8 cellular contexts compared by ENCODE assay signal in genomic region chr5:10856646-10857332, GRCh38.
DNase-seq lines count a peak whose midpoint lies in the region; ATAC-seq and TF ChIP-seq lines count a peak whose summit lies in the region.

No MANE protein-coding gene starts in this region.

- TF ChIP-seq CTCF in GM13977 (IDR thresholded peaks at IDR 0.05; ENCODE audit: extremely low read depth, insufficient read depth, missing control alignments) = peak; percentile 79

- ATAC-seq in GM21367 (IDR thresholded peaks at IDR 0.05; ENCODE audit: unreplicated experiment) = no peak

- peak; percentile 79 for DNase-seq in A172 (ENCODE audit: low spot score)
- DNase-seq in GM13977 (ENCODE audit: low spot score) = peak; percentile 28
- peak; percentile 24 for DNase-seq in NOMO-1 treated with dmso at 0.1 percent for 144 hours (lab: John Stamatoyannopoulos, UW; ENCODE audit: unreplicated experiment)
- DNase-seq in astrocyte of the hippocampus (ENCODE audit: low read depth, low spot score) = peak; percentile 96
- peak; percentile 84 for DNase-seq in iPS-NIHi7 (ENCODE audit: extremely low spot score)
- DNase-seq in stimulated activated CD4-positive, alpha-beta T cell treated with anti-CD3 and anti-CD28 coated beads, Interleukin-4, amount 100 ng/mL, for 1 hour = peak; percentile 38
- no peak for DNase-seq in SW 1271 (lab: John Stamatoyannopoulos, UW)

- in situ Hi-C loops in GM13977 (cut with MboI; ENCODE audit: low pct_unique_long_range_greater_than_20kb, low sequenced_read_pairs, unreplicated experiment) = no loop called here

Comparison
In these comparisons a context has a peak if more than half of its experiments do, and no peak if none do; other contexts are left out.
1. DNase-seq: peak in A172 (single experiment), GM13977 (single experiment), NOMO-1 treated with dmso at 0.1 percent for 144 hours (single experiment), astrocyte of the hippocampus (single experiment), iPS-NIHi7 (single experiment) and stimulated activated CD4-positive, alpha-beta T cell treated with anti-CD3 and anti-CD28 coated beads, Interleukin-4, amount 100 ng/mL, for 1 hour (single experiment); none in SW 1271 (0 of 2).